In genomic region chr2:72012886-72013574, GRCh38 we compare ENCODE assay signal across 21 cellular contexts.
DNase-seq lines count a peak whose midpoint lies in the region; ATAC-seq, FAIRE-seq and TF ChIP-seq lines count a peak whose summit lies in the region.
"Had no signal": no experiment of that assay in that cellular context is flagged by ENCODE, and none has a peak within 500 bp of the region (broad histone marks: within the 10 kb centered on the region; RNA-seq: fewer than 3 reads in every experiment).

No MANE protein-coding gene starts in this region.

- no peak for FAIRE-seq in GM12892 (lab: Jason Lieb, UNC)
- FAIRE-seq: endometrium, GM12891, pancreas had no signal

- no peaks in the 10 kb centered on the region for H4K20me1 ChIP-seq in IMR-90 (ENCODE audit: insufficient read depth, low read length)

- in situ Hi-C loops in IMR-90 (cut with MboI; ENCODE audit: low sequenced_read_pairs): no loop called here

- no peak overlapping the region for H3K56ac ChIP-seq in IMR-90 (ENCODE audit: extremely low read depth, insufficient read depth, low read length)

- H3K18ac ChIP-seq in IMR-90 (ENCODE audit: low read depth, low read length): no peak overlapping the region

- ATAC-seq in IMR-90 (ENCODE audit: low read depth): no peak
- ATAC-seq: GM23338, left lung, pancreas, Right ventricle myocardium inferior, T-helper 17 cell, WTC11 had no signal

- H3K4me3 ChIP-seq in IMR-90 (ENCODE audit: insufficient read depth, low read depth, low read length) (no peak overlapping the region), coronary artery (no peak overlapping the region)
- H3K4me3 ChIP-seq: GM23338, left lung, pancreas had no signal

- H3K27ac Mint-ChIP-seq in osteocyte (ENCODE audit: unreplicated experiment): no peak overlapping the region
- H3K27ac Mint-ChIP-seq in activated naive CD8-positive, alpha-beta T cell treated with anti-CD3 and anti-CD28 coated beads for 36 hours: no peak overlapping the region
- H3K27ac Mint-ChIP-seq: GM23338, T-helper 17 cell, WTC11 had no signal

- no peak overlapping the region for H3K4ac ChIP-seq in IMR-90 (ENCODE audit: low read depth, low read length)

- no peak overlapping the region for H3K4me2 ChIP-seq in IMR-90 (ENCODE audit: low read depth, low read length)
- H3K4me2 ChIP-seq: GM23338 had no signal

- H2BK15ac ChIP-seq in IMR-90 (ENCODE audit: low read depth, low read length): no peak overlapping the region

- no CpG with 5 or more reads among the region's 9 CpGs for WGBS in IMR-90 (ENCODE audit: extremely low coverage in 2 of 2, insufficient read length in 1 of 2), 2 experiments

- TF ChIP-seq POLR2A in IMR-90 (IDR thresholded peaks at IDR 0.05; ENCODE audit: low read depth, low read length) (no peak), GM12892 (IDR thresholded peaks at IDR 0.05; ENCODE audit: low read depth, low read length) (no peak)

- intact Hi-C loops in IMR-90 (cut with micrococcal nuclease): no loop called here

- H3K27me3 ChIP-seq in IMR-90 (ENCODE audit: control insufficient read depth, insufficient read depth, low read length): peaks cover 6% of the 10 kb centered on the region
- H3K27me3 ChIP-seq: pancreas had no signal

- peak overlapping the region; percentile 42 for H2AK9ac ChIP-seq in IMR-90 (replicated peaks; ENCODE audit: low read depth, low read length, poor library complexity)

- no peaks in the 10 kb centered on the region for H3K4me1 ChIP-seq in IMR-90 (ENCODE audit: control insufficient read depth, insufficient read depth, low read length)
- H3K4me1 ChIP-seq: left lung, pancreas had no signal

- H3K14ac ChIP-seq in IMR-90 (replicated peaks; ENCODE audit: low read depth, low read length): no peak overlapping the region

- CTCF ChIA-PET in IMR-90 (lab: Yijun Ruan, JAX) (no interaction called here), HEK293T (lab: Yijun Ruan, JAX) (no interaction called here)

- H3K4me3 Mint-ChIP-seq in osteocyte (ENCODE audit: unreplicated experiment): no peak overlapping the region
- H3K4me3 Mint-ChIP-seq in activated naive CD8-positive, alpha-beta T cell treated with anti-CD3 and anti-CD28 coated beads for 36 hours: no peak overlapping the region
- H3K4me3 Mint-ChIP-seq: central memory CD8-positive, alpha-beta T cell; GM23338; T-helper 17 cell; WTC11 had no signal

- BruUV-seq in IMR-90 (replicated peaks; lab: Mats Ljungman, UMichigan): no TSS peak

- peaks cover 10% of the 10 kb centered on the region for H3K27me3 Mint-ChIP-seq in osteocyte (ENCODE audit: unreplicated experiment)
- H3K27me3 Mint-ChIP-seq in activated naive CD8-positive, alpha-beta T cell treated with anti-CD3 and anti-CD28 coated beads for 36 hours: no peaks in the 10 kb centered on the region
- H3K27me3 Mint-ChIP-seq: T-helper 17 cell had no signal

- no peaks in the 10 kb centered on the region for H3K36me3 ChIP-seq in IMR-90 (ENCODE audit: control insufficient read depth, insufficient read depth, low read length)
- H3K36me3 ChIP-seq: left lung, pancreas had no signal

- H3K9me3 Mint-ChIP-seq in osteocyte (ENCODE audit: unreplicated experiment): peaks cover 4% of the 10 kb centered on the region
- no peaks in the 10 kb centered on the region for H3K9me3 Mint-ChIP-seq in activated naive CD8-positive, alpha-beta T cell treated with anti-CD3 and anti-CD28 coated beads for 36 hours
- H3K9me3 Mint-ChIP-seq: central memory CD8-positive, alpha-beta T cell; GM23338 had no signal

- no peak overlapping the region for H2BK5ac ChIP-seq in IMR-90 (ENCODE audit: low read depth, low read length, poor library complexity, severe bottlenecking)

- POLR2A ChIA-PET in IMR-90 (lab: Charles Lee; ENCODE audit: unreplicated experiment): no interaction called here
- POLR2A ChIA-PET in HEK293T (lab: Yijun Ruan, JAX): no interaction called here

- H4K8ac ChIP-seq in IMR-90 (ENCODE audit: low read depth in 2 of 2, low read length in 2 of 2): no peak overlapping the region

- H3K9me3 ChIP-seq in IMR-90 (ENCODE audit: control insufficient read depth, insufficient read depth, low read length): no peaks in the 10 kb centered on the region
- H3K9me3 ChIP-seq: left lung, pancreas had no signal

- DNase-seq in DMS 273 treated with DMSO at 0.1 percent for 48 hours (lab: John Stamatoyannopoulos, UW): peak; percentile 49
- DNase-seq in IMR-90: no peak
- peak; percentile 61 for DNase-seq in coronary artery (ENCODE audit: low spot score)
- peak; percentile 62 for DNase-seq in osteocyte (ENCODE audit: extremely low spot score, unreplicated experiment)
- no peak for DNase-seq in hypothalamus (lab: John Stamatoyannopoulos, UW)
- no peak for DNase-seq in HEK293T (ENCODE audit: extremely low spot score)
- no peak for DNase-seq in GM12892 (ENCODE audit: insufficient read length)
- DNase-seq in activated naive CD8-positive, alpha-beta T cell treated with anti-CD3 and anti-CD28 coated beads for 36 hours: no peak
- DNase-seq: activated effector memory CD4-positive, alpha-beta T cell treated with anti-CD3 and anti-CD28 coated beads, Interleukin-2, amount 50 U/mL, for 16 hours; Calu3; GF-D8; NCI-H1436; pancreas; T-helper 17 cell had no signal

- no peak overlapping the region for H2BK120ac ChIP-seq in IMR-90 (ENCODE audit: low read depth, low read length)

- TF ChIP-seq CTCF in IMR-90 (conservative IDR thresholded peaks at IDR 0.05; ENCODE audit: low read depth, low read length) (no peak), coronary artery (IDR thresholded peaks at IDR 0.05) (no peak), osteocyte (IDR thresholded peaks at IDR 0.05) (no peak)

- no peaks in the 10 kb centered on the region for H3K79me1 ChIP-seq in IMR-90 (ENCODE audit: low read depth in 1 of 2, low read length in 2 of 2)

- H2BK20ac ChIP-seq in IMR-90 (ENCODE audit: low read depth, low read length): no peak overlapping the region

- no peak overlapping the region for H3K23ac ChIP-seq in IMR-90 (ENCODE audit: low read depth, low read length)

- H4K91ac ChIP-seq in IMR-90 (ENCODE audit: insufficient read depth, low read depth, low read length): no peak overlapping the region

- peaks cover 8% of the 10 kb centered on the region for H3K4me1 Mint-ChIP-seq in osteocyte (ENCODE audit: unreplicated experiment)
- no peaks in the 10 kb centered on the region for H3K4me1 Mint-ChIP-seq in activated naive CD8-positive, alpha-beta T cell treated with anti-CD3 and anti-CD28 coated beads for 36 hours
- H3K4me1 Mint-ChIP-seq: central memory CD8-positive, alpha-beta T cell; T-helper 17 cell had no signal

- H3K9me1 ChIP-seq in IMR-90 (ENCODE audit: insufficient read depth, low read length): no peaks in the 10 kb centered on the region

- H3K9ac ChIP-seq in IMR-90 (ENCODE audit: low read depth, low read length): no peak overlapping the region

- H2AFZ ChIP-seq in IMR-90 (replicated peaks; ENCODE audit: low read length, poor library complexity): no peak overlapping the region
- H2AFZ ChIP-seq: GM23338 had no signal

- no peak overlapping the region for H2AK5ac ChIP-seq in IMR-90 (ENCODE audit: low read depth, low read length)

- H3K27ac ChIP-seq in IMR-90 (ENCODE audit: insufficient read depth, low read length) (no peak overlapping the region), coronary artery (no peak overlapping the region)
- H3K27ac ChIP-seq: left lung, pancreas had no signal

- no peak overlapping the region for H4K5ac ChIP-seq in IMR-90 (ENCODE audit: low read depth, low read length)

- no peak for TF ChIP-seq RAD21 in IMR-90 (IDR thresholded peaks at IDR 0.05; ENCODE audit: low read length)

- dilution Hi-C loops in IMR-90 (cut with HindIII; ENCODE audit: low sequenced_read_pairs, unreplicated experiment): no loop called here

- H3K36me3 Mint-ChIP-seq in osteocyte (ENCODE audit: unreplicated experiment): no peaks in the 10 kb centered on the region
- H3K36me3 Mint-ChIP-seq in activated naive CD8-positive, alpha-beta T cell treated with anti-CD3 and anti-CD28 coated beads for 36 hours: no peaks in the 10 kb centered on the region
- H3K36me3 Mint-ChIP-seq: WTC11 had no signal

TF ChIP-seq in IMR-90, 13 proteins besides CTCF, POLR2A, EP300 and RAD21:
- TF ChIP-seq BHLHE40 (IDR thresholded peaks at IDR 0.05; ENCODE audit: low read depth, low read length) (no peak), ELK1 (IDR thresholded peaks at IDR 0.05; ENCODE audit: borderline replicate concordance, low read depth, low read length) (no peak), RCOR1 (IDR thresholded peaks at IDR 0.05; ENCODE audit: insufficient replicate concordance, low read length) (no peak), RFX5 (IDR thresholded peaks at IDR 0.05; ENCODE audit: low read depth, low read length) (no peak), FOS (IDR thresholded peaks at IDR 0.05; ENCODE audit: low read depth, low read length) (no peak), MAZ (IDR thresholded peaks at IDR 0.05; ENCODE audit: borderline replicate concordance, low read depth, low read length) (no peak)

TF ChIP-seq in HEK293T, 16 proteins besides CTCF, POLR2A, EP300 and RAD21:
- TF ChIP-seq ARNT (IDR thresholded peaks at IDR 0.05) (no peak), FOXM1 (IDR thresholded peaks at IDR 0.05; ENCODE audit: borderline replicate concordance) (no peak), CTBP1 (IDR thresholded peaks at IDR 0.05; ENCODE audit: borderline replicate concordance) (no peak), L3MBTL2 (conservative IDR thresholded peaks at IDR 0.05) (no peak), FOXK2 (IDR thresholded peaks at IDR 0.05) (no peak), HDGF (IDR thresholded peaks at IDR 0.05; ENCODE audit: borderline replicate concordance) (no peak), PKNOX1 (IDR thresholded peaks at IDR 0.05) (no peak)

Comparison
In these comparisons a context has a peak if more than half of its experiments do, and no peak if none do; other contexts are left out.
1. DNase-seq: peak in DMS 273 treated with DMSO at 0.1 percent for 48 hours (single experiment), coronary artery (single experiment) and osteocyte (single experiment); none in IMR-90 (single experiment), hypothalamus (0 of 51), HEK293T (single experiment), GM12892 (single experiment) and activated naive CD8-positive, alpha-beta T cell treated with anti-CD3 and anti-CD28 coated beads for 36 hours (single experiment).